In genomic region chr6:63437058-63437457, GRCh38 we compare ENCODE assay signal across 6 cellular contexts.
"Had no signal": no experiment of that assay in that cellular context is flagged by ENCODE, and none has a peak within 500 bp of the region (broad histone marks: within the 10 kb centered on the region; RNA-seq: fewer than 3 reads in every experiment).

No MANE protein-coding gene starts in this region.

- ATAC-seq: GM12878 had no signal

- DNase-seq: GDM1, GF-D8 had no signal

- H3K4me3 ChIP-seq: GM12878 had no signal

- FAIRE-seq: G401.6, GM12878, GM12891, GM19239 had no signal
